Comparison of ENCODE assay signal across 1 cellular context in genomic region chr21:27582946-27583270, GRCh38.
TF ChIP-seq lines count a peak whose summit lies in the region.

No MANE protein-coding gene starts in this region.

TF ChIP-seq in SK-N-SH treated with all-trans-retinoic acid at 6 μM for 48 hours, 23 proteins besides CTCF, POLR2A, EP300 and RAD21 (continued from another document):
- TF ChIP-seq, protein P1, sequence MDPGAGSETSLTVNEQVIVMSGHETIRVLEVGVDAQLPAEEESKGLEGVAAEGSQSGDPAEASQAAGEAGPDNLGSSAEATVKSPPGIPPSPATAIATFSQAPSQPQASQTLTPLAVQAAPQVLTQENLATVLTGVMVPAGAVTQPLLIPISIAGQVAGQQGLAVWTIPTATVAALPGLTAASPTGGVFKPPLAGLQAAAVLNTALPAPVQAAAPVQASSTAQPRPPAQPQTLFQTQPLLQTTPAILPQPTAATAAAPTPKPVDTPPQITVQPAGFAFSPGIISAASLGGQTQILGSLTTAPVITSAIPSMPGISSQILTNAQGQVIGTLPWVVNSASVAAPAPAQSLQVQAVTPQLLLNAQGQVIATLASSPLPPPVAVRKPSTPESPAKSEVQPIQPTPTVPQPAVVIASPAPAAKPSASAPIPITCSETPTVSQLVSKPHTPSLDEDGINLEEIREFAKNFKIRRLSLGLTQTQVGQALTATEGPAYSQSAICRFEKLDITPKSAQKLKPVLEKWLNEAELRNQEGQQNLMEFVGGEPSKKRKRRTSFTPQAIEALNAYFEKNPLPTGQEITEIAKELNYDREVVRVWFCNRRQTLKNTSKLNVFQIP (CRISPR knock-in tag; IDR thresholded peaks at IDR 0.05; ENCODE audit: borderline replicate concordance, low read depth), result no peak
- no peak for TF ChIP-seq ZC3H10 (CRISPR knock-in tag; IDR thresholded peaks at IDR 0.05)
- TF ChIP-seq ZNF565 (CRISPR knock-in tag; conservative IDR thresholded peaks at IDR 0.05; ENCODE audit: low read depth), result no peak
- no peak for TF ChIP-seq ZFP3 (CRISPR knock-in tag; IDR thresholded peaks at IDR 0.05)
- no peak for TF ChIP-seq ESRRG (CRISPR knock-in tag; IDR thresholded peaks at IDR 0.05)
- no peak for TF ChIP-seq ARNTL (CRISPR knock-in tag; IDR thresholded peaks at IDR 0.05; ENCODE audit: borderline replicate concordance, low read depth)
- no peak for TF ChIP-seq PPARA (CRISPR knock-in tag; IDR thresholded peaks at IDR 0.05; ENCODE audit: borderline replicate concordance)
- no peak for TF ChIP-seq ZNF70 (CRISPR knock-in tag; IDR thresholded peaks at IDR 0.05)
- TF ChIP-seq TCF4 (CRISPR knock-in tag; IDR thresholded peaks at IDR 0.05; ENCODE audit: borderline replicate concordance), result no peak
- TF ChIP-seq CSDC2 (CRISPR knock-in tag; IDR thresholded peaks at IDR 0.05), result no peak
